Comparison of ENCODE assay signal across 12 cellular contexts in genomic region chr6:32867559-32868256, GRCh38. TPM values are rescaled to one million over a fixed set of nuclear protein-coding genes. Genes with fewer than 3 reads are reported as not detected.
DNase-seq lines count a peak whose midpoint lies in the region; ATAC-seq and TF ChIP-seq lines count a peak whose summit lies in the region.
"Had no signal": no experiment of that assay in that cellular context is flagged by ENCODE, and none has a peak within 500 bp of the region (broad histone marks: within the 10 kb centered on the region; RNA-seq: fewer than 3 reads in every experiment).

No MANE protein-coding gene starts in this region.

- no peaks in the 10 kb centered on the region for H3K9me2 ChIP-seq in OCI-LY1 (ENCODE audit: low read depth, low read length)

- H3K4me3 Mint-ChIP-seq in activated CD8-positive, alpha-beta memory T cell treated with anti-CD3 and anti-CD28 coated beads, Interleukin-2, amount 10 ng/mL, durations not matched to agents 7 days and 5 days, result no peak overlapping the region
- peak overlapping the region; percentile 15 for H3K4me3 Mint-ChIP-seq in activated naive CD8-positive, alpha-beta T cell treated with anti-CD3 and anti-CD28 coated beads, Interleukin-2, amount 50 U/mL, for 24 hours
- H3K4me3 Mint-ChIP-seq in stimulated activated memory B cell treated with anti-CD40 and anti-IgM and Interleukin-4, amounts not matched to agents 10 μg/mL and 1 μg/mL and 100 μg/mL, for 72 hours, result peak overlapping the region; percentile 67

- peak overlapping the region; percentile 70 for H3K4me2 ChIP-seq in OCI-LY1 (ENCODE audit: low read length)

- peaks cover 38% of the 10 kb centered on the region for H3K4me1 Mint-ChIP-seq in activated CD8-positive, alpha-beta memory T cell treated with anti-CD3 and anti-CD28 coated beads, Interleukin-2, amount 10 ng/mL, durations not matched to agents 7 days and 5 days
- H3K4me1 Mint-ChIP-seq in activated naive CD8-positive, alpha-beta T cell treated with anti-CD3 and anti-CD28 coated beads, Interleukin-2, amount 50 U/mL, for 24 hours, result peaks cover 39% of the 10 kb centered on the region
- peaks cover 35% of the 10 kb centered on the region for H3K4me1 Mint-ChIP-seq in stimulated activated memory B cell treated with anti-CD40 and anti-IgM and Interleukin-4, amounts not matched to agents 10 μg/mL and 1 μg/mL and 100 μg/mL, for 72 hours

- H4K20me1 ChIP-seq in OCI-LY1 (ENCODE audit: insufficient read depth, low read length), result no peaks in the 10 kb centered on the region

- peak overlapping the region; percentile 65 for H3K9ac ChIP-seq in OCI-LY1 (ENCODE audit: low read length)

- H3K9me3 ChIP-seq in OCI-LY1 (ENCODE audit: low read length), result no peaks in the 10 kb centered on the region
- H3K9me3 ChIP-seq: pancreas, SJSA1 had no signal

- H3F3A ChIP-seq in OCI-LY1 (ENCODE audit: insufficient read depth, low read length), result 0 out of 2 replicates have a peak, but pooled peaks cover 5% of the 10 kb centered on the region

- H3K27ac ChIP-seq in OCI-LY1 (ENCODE audit: low read depth, low read length, poor library complexity, severe bottlenecking), result peak overlapping the region; percentile 95
- H3K27ac ChIP-seq: pancreas, SJSA1 had no signal

- H3K4me1 ChIP-seq in OCI-LY1 (ENCODE audit: insufficient read depth, low read length, severe bottlenecking), result peaks cover 32% of the 10 kb centered on the region
- H3K4me1 ChIP-seq: pancreas, SJSA1 had no signal

- no peak for TF ChIP-seq CTCF in OCI-LY1 (IDR thresholded peaks at IDR 0.05; ENCODE audit: low read length)

- H3K79me2 ChIP-seq in OCI-LY1 (ENCODE audit: insufficient read depth, low read length), result no peaks in the 10 kb centered on the region

- peak; percentile 35 for ATAC-seq in activated CD8-positive, alpha-beta memory T cell treated with anti-CD3 and anti-CD28 coated beads, Interleukin-2, amount 10 ng/mL, durations not matched to agents 7 days and 5 days
- peak; percentile 31 for ATAC-seq in activated naive CD8-positive, alpha-beta T cell treated with anti-CD3 and anti-CD28 coated beads, Interleukin-2, amount 50 U/mL, for 24 hours
- peak; percentile 25 for ATAC-seq in stimulated activated memory B cell treated with anti-CD40 and anti-IgM and Interleukin-4, amounts not matched to agents 10 μg/mL and 1 μg/mL and 100 μg/mL, for 72 hours

- DNase-seq in activated CD8-positive, alpha-beta memory T cell treated with anti-CD3 and anti-CD28 coated beads, Interleukin-2, amount 10 ng/mL, durations not matched to agents 7 days and 5 days, result no peak
- no peak for DNase-seq in activated CD8-positive, alpha-beta memory T cell treated with anti-CD3 and anti-CD28 coated beads for 24 hours
- DNase-seq in activated naive CD8-positive, alpha-beta T cell treated with anti-CD3 and anti-CD28 coated beads, Interleukin-2, amount 50 U/mL, for 24 hours, result no peak
- DNase-seq in activated gamma-delta T cell (lab: John Stamatoyannopoulos, UW) (no peak), NCI-H2107 treated with DMSO at 0.1 percent for 48 hours (lab: John Stamatoyannopoulos, UW; ENCODE audit: unreplicated experiment) (no peak)
- no peak for DNase-seq in activated CD4-positive, CD25-positive, alpha-beta regulatory T cell treated with anti-CD3 and anti-CD28 coated beads, Interleukin-2, amount 50 U/mL, for 72 hours

- no peaks in the 10 kb centered on the region for H3K36me3 ChIP-seq in OCI-LY1 (ENCODE audit: insufficient read depth, low read length)
- H3K36me3 ChIP-seq: pancreas, SJSA1 had no signal

- H3K4me3 ChIP-seq in OCI-LY1 (ENCODE audit: low read depth, low read length, poor library complexity, severe bottlenecking), result peak overlapping the region; percentile 31
- H3K4me3 ChIP-seq: pancreas, SJSA1 had no signal

- no peaks in the 10 kb centered on the region for H3K9me3 Mint-ChIP-seq in activated CD8-positive, alpha-beta memory T cell treated with anti-CD3 and anti-CD28 coated beads, Interleukin-2, amount 10 ng/mL, durations not matched to agents 7 days and 5 days (ENCODE audit: low read depth)
- no peaks in the 10 kb centered on the region for H3K9me3 Mint-ChIP-seq in activated naive CD8-positive, alpha-beta T cell treated with anti-CD3 and anti-CD28 coated beads, Interleukin-2, amount 50 U/mL, for 24 hours
- peaks cover 2% of the 10 kb centered on the region for H3K9me3 Mint-ChIP-seq in stimulated activated memory B cell treated with anti-CD40 and anti-IgM and Interleukin-4, amounts not matched to agents 10 μg/mL and 1 μg/mL and 100 μg/mL, for 72 hours

- H3K27me3 Mint-ChIP-seq in activated CD8-positive, alpha-beta memory T cell treated with anti-CD3 and anti-CD28 coated beads, Interleukin-2, amount 10 ng/mL, durations not matched to agents 7 days and 5 days, result peaks cover 9% of the 10 kb centered on the region
- H3K27me3 Mint-ChIP-seq in activated naive CD8-positive, alpha-beta T cell treated with anti-CD3 and anti-CD28 coated beads, Interleukin-2, amount 50 U/mL, for 24 hours, result no peaks in the 10 kb centered on the region
- no peaks in the 10 kb centered on the region for H3K27me3 Mint-ChIP-seq in stimulated activated memory B cell treated with anti-CD40 and anti-IgM and Interleukin-4, amounts not matched to agents 10 μg/mL and 1 μg/mL and 100 μg/mL, for 72 hours

- H2AFZ ChIP-seq in OCI-LY1 (ENCODE audit: low read length), result peak overlapping the region; percentile 80

- peak overlapping the region; percentile 84 for H3K27ac Mint-ChIP-seq in activated CD8-positive, alpha-beta memory T cell treated with anti-CD3 and anti-CD28 coated beads, Interleukin-2, amount 10 ng/mL, durations not matched to agents 7 days and 5 days
- H3K27ac Mint-ChIP-seq in activated naive CD8-positive, alpha-beta T cell treated with anti-CD3 and anti-CD28 coated beads, Interleukin-2, amount 50 U/mL, for 24 hours, result peak overlapping the region; percentile 63
- peak overlapping the region; percentile 89 for H3K27ac Mint-ChIP-seq in stimulated activated memory B cell treated with anti-CD40 and anti-IgM and Interleukin-4, amounts not matched to agents 10 μg/mL and 1 μg/mL and 100 μg/mL, for 72 hours

- H3K27me3 ChIP-seq in OCI-LY1 (ENCODE audit: insufficient read depth, low read length), result no peaks in the 10 kb centered on the region
- H3K27me3 ChIP-seq: pancreas had no signal

- peaks cover 14% of the 10 kb centered on the region for H3K36me3 Mint-ChIP-seq in activated CD8-positive, alpha-beta memory T cell treated with anti-CD3 and anti-CD28 coated beads, Interleukin-2, amount 10 ng/mL, durations not matched to agents 7 days and 5 days
- peaks cover 2% of the 10 kb centered on the region for H3K36me3 Mint-ChIP-seq in activated naive CD8-positive, alpha-beta T cell treated with anti-CD3 and anti-CD28 coated beads, Interleukin-2, amount 50 U/mL, for 24 hours (ENCODE audit: low read depth)
- H3K36me3 Mint-ChIP-seq in stimulated activated memory B cell treated with anti-CD40 and anti-IgM and Interleukin-4, amounts not matched to agents 10 μg/mL and 1 μg/mL and 100 μg/mL, for 72 hours, result peaks cover 6% of the 10 kb centered on the region

- CTCF ChIA-PET in activated CD8-positive, alpha-beta memory T cell treated with anti-CD3 and anti-CD28 coated beads, Interleukin-2, amount 10 ng/mL, durations not matched to agents 7 days and 5 days (lab: Charles Lee), result interaction anchor here (0.7 to 15.4 kb wide), 43 partner anchors 11 to 458 kb away, joined by 3 to 289 read pairs (median 6); partner anchors contain the start of genes BRD2, HLA-DMA, HLA-DMB and HLA-DRA

RNA-seq across cellular contexts. Expression of gene PSMB9, which starts 13.7 kb away (rescaled TPM):
- total RNA-seq in activated CD8-positive, alpha-beta memory T cell treated with anti-CD3 and anti-CD28 coated beads, Interleukin-2, amount 10 ng/mL, durations not matched to agents 7 days and 5 days, result 100 to 1,000 TPM; 402 to 473 TPM

RNA-seq across cellular contexts. Expression of gene TAP1, which starts 14.2 kb away (rescaled TPM):
- 100 to 1,000 TPM; 407 to 417 TPM for total RNA-seq in activated CD8-positive, alpha-beta memory T cell treated with anti-CD3 and anti-CD28 coated beads, Interleukin-2, amount 10 ng/mL, durations not matched to agents 7 days and 5 days

RNA-seq across cellular contexts. Expression of gene PSMB8, which starts 23.9 kb away (rescaled TPM):
- total RNA-seq in activated CD8-positive, alpha-beta memory T cell treated with anti-CD3 and anti-CD28 coated beads, Interleukin-2, amount 10 ng/mL, durations not matched to agents 7 days and 5 days, result 100 to 1,000 TPM; 461 to 464 TPM

RNA-seq across cellular contexts. Expression of gene TAP2, which starts 29.2 kb away (rescaled TPM):
- 100 to 1,000 TPM; 242 to 258 TPM for total RNA-seq in activated CD8-positive, alpha-beta memory T cell treated with anti-CD3 and anti-CD28 coated beads, Interleukin-2, amount 10 ng/mL, durations not matched to agents 7 days and 5 days

RNA-seq across cellular contexts. Expression of gene HLA-DOB, which starts 50.9 kb away (rescaled TPM):
- 1 to 10 TPM; 2.7 to 3.9 TPM for total RNA-seq in activated CD8-positive, alpha-beta memory T cell treated with anti-CD3 and anti-CD28 coated beads, Interleukin-2, amount 10 ng/mL, durations not matched to agents 7 days and 5 days
- total RNA-seq: frontal cortex, temporal lobe had no signal
